23 cellular contexts compared by ENCODE assay signal in the genomic region with DNA sequence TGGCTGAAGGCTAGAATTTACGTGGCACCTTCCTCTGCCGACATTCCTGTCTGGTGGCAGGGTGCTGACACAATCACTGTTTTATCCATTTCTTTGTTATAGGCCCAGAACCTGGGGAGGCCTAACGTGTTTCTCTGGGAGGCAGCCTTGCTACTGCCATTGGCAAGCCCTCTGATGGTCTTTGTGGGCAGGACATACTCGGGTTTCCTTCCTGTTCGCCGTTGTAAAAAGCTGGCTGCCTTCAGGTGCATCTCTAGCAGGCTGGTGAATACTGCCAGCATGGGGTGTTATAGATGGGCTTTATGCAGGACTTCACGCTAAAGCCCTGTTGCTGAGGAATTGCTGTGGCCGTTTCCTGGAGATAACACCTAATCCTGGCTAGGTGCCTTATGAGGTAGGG. TPM values are rescaled to one million over a fixed set of nuclear protein-coding genes. Genes with fewer than 3 reads are reported as not detected.
DNase-seq lines count a peak whose midpoint lies in the region; ATAC-seq and TF ChIP-seq lines count a peak whose summit lies in the region.
"Had no signal": no experiment of that assay in that cellular context is flagged by ENCODE, and none has a peak within 500 bp of the region (broad histone marks: within the 10 kb centered on the region; RNA-seq: fewer than 3 reads in every experiment).

No MANE protein-coding gene starts in this region.

- H3K27me3 ChIP-seq in DND-41 (ENCODE audit: insufficient read depth, low read length, poor library complexity) (no peaks in the 10 kb centered on the region), WERI-Rb-1 (ENCODE audit: insufficient read depth, low read depth, severe bottlenecking) (no peaks in the 10 kb centered on the region)

- H3K9me3 ChIP-seq in DND-41 (ENCODE audit: insufficient read depth, low read length, severe bottlenecking) (no peaks in the 10 kb centered on the region), WERI-Rb-1 (ENCODE audit: severe bottlenecking) (no peaks in the 10 kb centered on the region)
- H3K9me3 ChIP-seq: HAP-1 had no signal

- H3K4me1 Mint-ChIP-seq in naive thymus-derived CD8-positive, alpha-beta T cell: peaks cover 7 to 13% (median 10%) of the 10 kb centered on the region in 4 donors
- H3K4me1 Mint-ChIP-seq: CD14-positive monocyte had no signal

- no peak overlapping the region for H2AFZ ChIP-seq in DND-41 (ENCODE audit: low read depth, low read length)
- H2AFZ ChIP-seq: PC-9 had no signal

- H3K27ac ChIP-seq in DND-41 (ENCODE audit: low read length) (no peak overlapping the region), WERI-Rb-1 (no peak overlapping the region)
- H3K27ac ChIP-seq: 22Rv1, HL-60, PC-9 had no signal

- no peaks in the 10 kb centered on the region for H3K9me3 Mint-ChIP-seq in naive thymus-derived CD8-positive, alpha-beta T cell

- H3K4me2 ChIP-seq in DND-41 (ENCODE audit: insufficient read depth, low read length): no peak overlapping the region
- H3K4me2 ChIP-seq: PC-9 had no signal

- no peaks in the 10 kb centered on the region for H3K79me2 ChIP-seq in DND-41 (ENCODE audit: insufficient read depth, low read length)

- H3K27me3 Mint-ChIP-seq in naive thymus-derived CD8-positive, alpha-beta T cell: no peaks in the 10 kb centered on the region

- H3K27ac Mint-ChIP-seq in naive thymus-derived CD8-positive, alpha-beta T cell: peak overlapping the region in 2 of 10 donors; percentile 48 to 64
- H3K27ac Mint-ChIP-seq: CD14-positive monocyte had no signal

- H3K4me3 ChIP-seq in DND-41 (ENCODE audit: low read depth in 1 of 2, low read length in 2 of 2): no peak overlapping the region
- H3K4me3 ChIP-seq in WERI-Rb-1 (ENCODE audit: low read depth, low read length): no peak overlapping the region
- H3K4me3 ChIP-seq: HAP-1, PC-9 had no signal

- peaks cover 6 to 33% (median 9%) of the 10 kb centered on the region in 3 donors for H3K36me3 Mint-ChIP-seq in naive thymus-derived CD8-positive, alpha-beta T cell

- TF ChIP-seq CTCF in DND-41 (IDR thresholded peaks at IDR 0.05; ENCODE audit: borderline replicate concordance, extremely low read depth, low read length, poor library complexity, severe bottlenecking) (no peak), WERI-Rb-1 (IDR thresholded peaks at IDR 0.05; ENCODE audit: low read depth, low read length) (no peak)

- H3K36me3 ChIP-seq in DND-41 (ENCODE audit: insufficient read depth, low read length) (peaks cover 6% of the 10 kb centered on the region; the same call in 1 of the 2 replicates), WERI-Rb-1 (no peaks in the 10 kb centered on the region)
- H3K36me3 ChIP-seq: HAP-1 had no signal

- POLR2A ChIA-PET in naive thymus-derived CD8-positive, alpha-beta T cell (lab: Charles Lee): no interaction called here

- peak overlapping the region in 2 of 10 donors; percentile 9 to 28 for H3K4me3 Mint-ChIP-seq in naive thymus-derived CD8-positive, alpha-beta T cell
- H3K4me3 Mint-ChIP-seq: CD14-positive monocyte had no signal

- no peak overlapping the region for H3K9ac ChIP-seq in DND-41 (ENCODE audit: low read depth, low read length)

- no peaks in the 10 kb centered on the region for H3K4me1 ChIP-seq in DND-41 (ENCODE audit: insufficient read depth, low read length)
- H3K4me1 ChIP-seq: HAP-1 had no signal

- DNase-seq in NCI-H82 (lab: John Stamatoyannopoulos, UW) (peak; percentile 22), NCI-H82 treated with DMSO at 0.1 percent for 48 hours (lab: John Stamatoyannopoulos, UW; ENCODE audit: unreplicated experiment) (no peak), DND-41 (peak; percentile 34), WERI-Rb-1 (peak; percentile 33), glomerular visceral epithelial cell (ENCODE audit: extremely low spot score) (no peak)
- DNase-seq in naive thymus-derived CD8-positive, alpha-beta T cell: peak in 1 of 10 donors; percentile 10
- DNase-seq: KG1, NCI-H1417, NCI-H1694 treated with DMSO at 0.1 percent for 48 hours, NCI-H2081 treated with DMSO at 0.1 percent for 48 hours, NCI-H2171 treated with DMSO at 0.1 percent for 48 hours, NCI-H446, NCI-H69, PC-9, RPMI8226, SIG-M5 had no signal

- peak; percentile 74 for ATAC-seq in DND-41 (ENCODE audit: insufficient read depth, low read depth)
- peak; percentile 41 to 48 for ATAC-seq in naive thymus-derived CD8-positive, alpha-beta T cell
- no peak for ATAC-seq in GM18858 (IDR thresholded peaks at IDR 0.05; ENCODE audit: unreplicated experiment)
- no peak for ATAC-seq in HG03354 (IDR thresholded peaks at IDR 0.05; ENCODE audit: poor library complexity, severe bottlenecking, unreplicated experiment)
- ATAC-seq: HepG2 had no signal

- no peaks in the 10 kb centered on the region for H4K20me1 ChIP-seq in DND-41 (ENCODE audit: insufficient read depth, low read length)

RNA-seq across cellular contexts. Expression of a gene that starts 28.1 kb away (rescaled TPM):
- 1 to 10 TPM; 6.5 to 6.9 TPM for total RNA-seq in naive thymus-derived CD8-positive, alpha-beta T cell
- polyA plus RNA-seq in naive thymus-derived CD8-positive, alpha-beta T cell: 1 to 10 TPM; 6.3 to 7.4 (median 7.2) TPM

Comparison
In these comparisons a context has a peak if more than half of its experiments do, and no peak if none do; other contexts are left out.
1. DNase-seq: peak in NCI-H82 (single experiment), DND-41 (single experiment) and WERI-Rb-1 (single experiment); none in NCI-H82 treated with DMSO at 0.1 percent for 48 hours (single experiment) and glomerular visceral epithelial cell (single experiment).
2. ATAC-seq: peak in DND-41 (single experiment) and naive thymus-derived CD8-positive, alpha-beta T cell (2 of 2); none in GM18858 (single experiment) and HG03354 (single experiment).